Comparison of ENCODE assay signal across 13 cellular contexts in the genomic region with DNA sequence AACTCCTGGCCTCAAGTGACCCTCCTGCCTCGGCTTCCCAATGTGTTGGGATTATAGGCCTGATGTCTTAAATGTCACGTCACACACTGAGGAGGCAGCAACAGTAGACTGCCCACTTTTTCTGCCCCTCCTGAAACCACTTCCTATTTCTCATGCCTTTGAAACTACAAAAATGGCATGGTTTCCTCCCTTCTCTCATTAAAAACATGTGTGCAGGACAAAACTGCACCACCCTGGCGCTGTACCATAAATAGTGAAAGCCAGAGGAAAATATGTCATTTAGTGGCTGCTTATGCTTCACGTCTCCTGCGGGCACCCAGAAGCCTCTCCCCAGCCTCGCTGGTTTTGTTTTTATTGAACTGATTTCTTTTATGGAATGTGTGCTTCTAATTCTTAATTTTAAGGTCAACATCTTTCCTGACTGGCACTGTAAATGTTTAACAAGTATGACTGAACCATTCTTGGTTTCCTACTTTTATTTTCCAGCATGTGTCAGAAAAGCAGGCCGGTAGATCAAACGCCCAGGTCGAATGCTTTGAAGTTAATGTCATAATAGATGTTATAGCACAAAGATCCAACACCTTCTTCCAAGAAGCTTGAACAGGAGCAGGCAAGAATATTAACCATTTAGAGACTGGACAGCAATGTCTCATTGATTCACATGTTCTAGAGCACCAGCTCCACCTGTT. TPM values are rescaled to one million over a fixed set of nuclear protein-coding genes. Genes with fewer than 3 reads are reported as not detected.
DNase-seq lines count a peak whose midpoint lies in the region; ATAC-seq, FAIRE-seq and TF ChIP-seq lines count a peak whose summit lies in the region.
"Had no signal": no experiment of that assay in that cellular context is flagged by ENCODE, and none has a peak within 500 bp of the region (broad histone marks: within the 10 kb centered on the region; RNA-seq: fewer than 3 reads in every experiment).

No MANE protein-coding gene starts in this region.

- no peaks in the 10 kb centered on the region for H3K9me3 Mint-ChIP-seq in activated T-cell treated with anti-CD3 and anti-CD28 coated beads, Interleukin-2, amount 50 U/mL, for 24 hours
- H3K9me3 Mint-ChIP-seq in activated CD4-positive, alpha-beta memory T cell treated with anti-CD3 and anti-CD28 coated beads, Interleukin-2, amount 10 ng/mL, durations not matched to agents 7 days and 5 days = no peaks in the 10 kb centered on the region
- H3K9me3 Mint-ChIP-seq: neural crest cell had no signal

- peaks cover 0 to 13% (median 0%) of the 10 kb centered on the region in 11 experiments; a peak in 3 of 22 replicates for H3K9me3 ChIP-seq in BLaER1 treated with 17β-estradiol and CSF1 and Interleukin-3, amounts not matched to agents 10 nM and 100 nM (replicated peaks in 1 of 11)
- no peaks in the 10 kb centered on the region for H3K9me3 ChIP-seq in MM.1S (replicated peaks; ENCODE audit: insufficient read depth, low read length)
- no peaks in the 10 kb centered on the region for H3K9me3 ChIP-seq in mucosa of descending colon
- H3K9me3 ChIP-seq in small intestine (ENCODE audit: control insufficient read depth, low read depth) = no peaks in the 10 kb centered on the region
- H3K9me3 ChIP-seq in ovary = no peaks in the 10 kb centered on the region

- no peak for TF ChIP-seq POLR2A in ovary (IDR thresholded peaks at IDR 0.05)

- POLR2A ChIA-PET in activated CD4-positive, alpha-beta memory T cell treated with anti-CD3 and anti-CD28 coated beads, Interleukin-2, amount 10 ng/mL, durations not matched to agents 7 days and 5 days (lab: Charles Lee) = no interaction called here

- no peaks in the 10 kb centered on the region for H3F3A ChIP-seq in MM.1S (ENCODE audit: insufficient read depth, low read length)

- 0 out of 22 replicates have a peak overlapping the region, but pooled peaks of 1 of the 11 experiments have one; percentile 17 for H3K9ac ChIP-seq in BLaER1 treated with 17β-estradiol and CSF1 and Interleukin-3, amounts not matched to agents 10 nM and 100 nM
- H3K9ac ChIP-seq in MM.1S (ENCODE audit: low read length) = no peak overlapping the region

- peak overlapping the region; percentile 52 to 75 (median 68) for H3K4me2 ChIP-seq in BLaER1 treated with 17β-estradiol and CSF1 and Interleukin-3, amounts not matched to agents 10 nM and 100 nM
- H3K4me2 ChIP-seq in MM.1S (ENCODE audit: low read depth, low read length) = peak overlapping the region; percentile 3; the same call in 1 of the 2 replicates

- 17 to 42% (median 33%) methylated on average over 9 of the region's 9 CpGs for WGBS in small intestine, 3 donors
- 56 to 58% (median 56%) methylated on average over 9 of the region's 9 CpGs for WGBS in ovary, 3 donors

- no peaks in the 10 kb centered on the region for H3K36me3 ChIP-seq in BLaER1 treated with 17β-estradiol and CSF1 and Interleukin-3, amounts not matched to agents 10 nM and 100 nM
- H3K36me3 ChIP-seq in MM.1S (replicated peaks; ENCODE audit: insufficient read depth, low read length) = no peaks in the 10 kb centered on the region
- no peaks in the 10 kb centered on the region for H3K36me3 ChIP-seq in brain microvascular endothelial cell (replicated peaks)
- H3K36me3 ChIP-seq in mucosa of descending colon (ENCODE audit: low read depth) = no peaks in the 10 kb centered on the region
- H3K36me3 ChIP-seq in small intestine (ENCODE audit: control insufficient read depth in 2 of 2, insufficient read depth in 2 of 2, low read length in 2 of 2) = no peaks in the 10 kb centered on the region
- no peaks in the 10 kb centered on the region for H3K36me3 ChIP-seq in ovary

- in situ Hi-C loops in brain microvascular endothelial cell (cut with HindIII; ENCODE audit: low pct_ligation_motif_present, low sequenced_read_pairs) = no loop called here

- H3K27ac ChIP-seq in BLaER1 treated with 17β-estradiol and CSF1 and Interleukin-3, amounts not matched to agents 10 nM and 100 nM = peak overlapping the region in 3 of 11 experiments; percentile 3 to 38 (median 16); a peak in 3 of 22 replicates
- H3K27ac ChIP-seq in MM.1S (ENCODE audit: low read length) (no peak overlapping the region), brain microvascular endothelial cell (peak overlapping the region; percentile 27), small intestine (ENCODE audit: low read depth in 1 of 2, low read length in 1 of 2) (no peak overlapping the region), ovary (no peak overlapping the region)

- CTCF ChIA-PET in activated CD4-positive, alpha-beta memory T cell treated with anti-CD3 and anti-CD28 coated beads, Interleukin-2, amount 10 ng/mL, durations not matched to agents 7 days and 5 days (lab: Charles Lee) = no interaction called here

- no peak overlapping the region for H3K4me3 Mint-ChIP-seq in activated T-cell treated with anti-CD3 and anti-CD28 coated beads, Interleukin-2, amount 50 U/mL, for 24 hours
- H3K4me3 Mint-ChIP-seq in activated CD4-positive, alpha-beta memory T cell treated with anti-CD3 and anti-CD28 coated beads, Interleukin-2, amount 10 ng/mL, durations not matched to agents 7 days and 5 days = no peak overlapping the region
- H3K4me3 Mint-ChIP-seq: neural crest cell had no signal

- no peaks in the 10 kb centered on the region for H4K20me1 ChIP-seq in BLaER1 treated with 17β-estradiol and CSF1 and Interleukin-3, amounts not matched to agents 10 nM and 100 nM
- H4K20me1 ChIP-seq in MM.1S (ENCODE audit: insufficient read depth, low read length) = no peaks in the 10 kb centered on the region

- no peaks in the 10 kb centered on the region for H3K36me3 Mint-ChIP-seq in activated T-cell treated with anti-CD3 and anti-CD28 coated beads, Interleukin-2, amount 50 U/mL, for 24 hours (ENCODE audit: low read depth)
- H3K36me3 Mint-ChIP-seq in activated CD4-positive, alpha-beta memory T cell treated with anti-CD3 and anti-CD28 coated beads, Interleukin-2, amount 10 ng/mL, durations not matched to agents 7 days and 5 days (ENCODE audit: low read depth) = no peaks in the 10 kb centered on the region

- no peaks in the 10 kb centered on the region for H3K79me2 ChIP-seq in MM.1S (ENCODE audit: low read length)

- H3K4me3 ChIP-seq in BLaER1 treated with 17β-estradiol and CSF1 and Interleukin-3, amounts not matched to agents 10 nM and 100 nM = no peak overlapping the region
- no peak overlapping the region for H3K4me3 ChIP-seq in MM.1S (ENCODE audit: low read length)
- H3K4me3 ChIP-seq in brain microvascular endothelial cell (ENCODE audit: low read depth, low read length) = no peak overlapping the region
- no peak overlapping the region for H3K4me3 ChIP-seq in mucosa of descending colon
- H3K4me3 ChIP-seq in small intestine (ENCODE audit: low read depth in 1 of 2, low read length in 2 of 2) = no peak overlapping the region
- H3K4me3 ChIP-seq in ovary = no peak overlapping the region

- ATAC-seq in mucosa of descending colon = peak; percentile 64

- peaks cover 15 to 32% (median 22%) of the 10 kb centered on the region in 10 experiments for H3K4me1 ChIP-seq in BLaER1 treated with 17β-estradiol and CSF1 and Interleukin-3, amounts not matched to agents 10 nM and 100 nM
- H3K4me1 ChIP-seq in MM.1S (ENCODE audit: low read length) = peaks cover 6% of the 10 kb centered on the region; the same call in 1 of the 2 replicates
- H3K4me1 ChIP-seq in mucosa of descending colon (ENCODE audit: low read depth) = peaks cover 9% of the 10 kb centered on the region
- no peaks in the 10 kb centered on the region for H3K4me1 ChIP-seq in small intestine (ENCODE audit: control insufficient read depth in 2 of 2, insufficient read depth in 1 of 2, low read depth in 1 of 2, low read length in 1 of 2)
- no peaks in the 10 kb centered on the region for H3K4me1 ChIP-seq in ovary (ENCODE audit: insufficient read depth)

- no peak for TF ChIP-seq CTCF in MM.1S (IDR thresholded peaks at IDR 0.05; ENCODE audit: low read length)
- TF ChIP-seq CTCF in brain microvascular endothelial cell (IDR thresholded peaks at IDR 0.05; ENCODE audit: low read depth, low read length, missing control alignments) = no peak
- no peak for TF ChIP-seq CTCF in mucosa of descending colon (IDR thresholded peaks at IDR 0.05)
- no peak for TF ChIP-seq CTCF in ovary (IDR thresholded peaks at IDR 0.05)

- H3K27me3 Mint-ChIP-seq in activated T-cell treated with anti-CD3 and anti-CD28 coated beads, Interleukin-2, amount 50 U/mL, for 24 hours = no peaks in the 10 kb centered on the region
- H3K27me3 Mint-ChIP-seq in activated CD4-positive, alpha-beta memory T cell treated with anti-CD3 and anti-CD28 coated beads, Interleukin-2, amount 10 ng/mL, durations not matched to agents 7 days and 5 days = no peaks in the 10 kb centered on the region

- H3K27ac Mint-ChIP-seq in activated T-cell treated with anti-CD3 and anti-CD28 coated beads, Interleukin-2, amount 50 U/mL, for 24 hours = no peak overlapping the region
- no peak overlapping the region for H3K27ac Mint-ChIP-seq in activated CD4-positive, alpha-beta memory T cell treated with anti-CD3 and anti-CD28 coated beads, Interleukin-2, amount 10 ng/mL, durations not matched to agents 7 days and 5 days

- intact Hi-C loops in mucosa of descending colon (cut with DNase I, micrococcal nuclease) = no loop called here
- intact Hi-C loops in ovary (cut with DNase I) = no loop called here

- H3K27me3 ChIP-seq in BLaER1 treated with 17β-estradiol and CSF1 and Interleukin-3, amounts not matched to agents 10 nM and 100 nM = no peaks in the 10 kb centered on the region
- H3K27me3 ChIP-seq in MM.1S (replicated peaks; ENCODE audit: insufficient read depth, low read length) = no peaks in the 10 kb centered on the region
- H3K27me3 ChIP-seq in brain microvascular endothelial cell (replicated peaks) = no peaks in the 10 kb centered on the region
- no peaks in the 10 kb centered on the region for H3K27me3 ChIP-seq in small intestine (ENCODE audit: control insufficient read depth in 2 of 2, insufficient read depth in 2 of 2, low read length in 2 of 2)
- no peaks in the 10 kb centered on the region for H3K27me3 ChIP-seq in ovary

- H3K4me1 Mint-ChIP-seq in activated T-cell treated with anti-CD3 and anti-CD28 coated beads, Interleukin-2, amount 50 U/mL, for 24 hours (ENCODE audit: low read depth) = peaks cover 8% of the 10 kb centered on the region
- peaks cover 5% of the 10 kb centered on the region for H3K4me1 Mint-ChIP-seq in activated CD4-positive, alpha-beta memory T cell treated with anti-CD3 and anti-CD28 coated beads, Interleukin-2, amount 10 ng/mL, durations not matched to agents 7 days and 5 days
- H3K4me1 Mint-ChIP-seq: neural crest cell had no signal

- no peak for FAIRE-seq in small intestine (lab: Jason Lieb, UNC)

- no peaks in the 10 kb centered on the region for H3K9me2 ChIP-seq in MM.1S (replicated peaks; ENCODE audit: insufficient read depth, low read length)

- DNase-seq in MM.1S (peak; percentile 29), brain microvascular endothelial cell (peak; percentile 70), mucosa of descending colon (peak in 2 of 3 donors; percentile 18 to 68), small intestine (no peak), ovary (no peak)
- DNase-seq in activated T-cell treated with anti-CD3 and anti-CD28 coated beads, Interleukin-2, amount 50 U/mL, for 24 hours = no peak
- DNase-seq in activated CD4-positive, alpha-beta memory T cell treated with anti-CD3 and anti-CD28 coated beads, Interleukin-2, amount 10 ng/mL, durations not matched to agents 7 days and 5 days = no peak
- DNase-seq: activated gamma-delta T cell, glutamatergic neuron, NCI-H2171 had no signal

- H2AFZ ChIP-seq in MM.1S (ENCODE audit: low read length) = no peak overlapping the region

- TF ChIP-seq EP300 in ovary (IDR thresholded peaks at IDR 0.05) = no peak

RNA-seq across cellular contexts. Expression of a gene that starts 59.6 kb away (rescaled TPM):
- total RNA-seq in mucosa of descending colon (under 1 TPM in 1 of 3 donors, not detected in 2; 0.14 TPM), ovary (10 to 100 TPM in 1 of 7 donors, under 1 TPM in 4, not detected in 2; 0.72 to 17.6 (median 0.72) TPM)
- polyA plus RNA-seq in small intestine (not detected), ovary (1 to 10 TPM in 1 of 2 donors, under 1 TPM in 1; 0.04 to 4.4 TPM)
- not detected for total RNA-seq in activated CD4-positive, alpha-beta memory T cell treated with anti-CD3 and anti-CD28 coated beads, Interleukin-2, amount 10 ng/mL, durations not matched to agents 7 days and 5 days
- total RNA-seq: neural crest cell; T-helper 2 cell treated with Interferon-gamma antibody and Interleukin-4, amounts not matched to agents 100 ng/mL and 5 ng/mL, for 36 hours had no signal

Comparison
In these comparisons a context has a peak if more than half of its experiments do, and no peak if none do; other contexts are left out.
1. DNase-seq: peak in MM.1S (single experiment), brain microvascular endothelial cell (single experiment) and mucosa of descending colon (2 of 3); none in small intestine (single experiment), activated T-cell treated with anti-CD3 and anti-CD28 coated beads, Interleukin-2, amount 50 U/mL, for 24 hours (single experiment), ovary (0 of 5) and activated CD4-positive, alpha-beta memory T cell treated with anti-CD3 and anti-CD28 coated beads, Interleukin-2, amount 10 ng/mL, durations not matched to agents 7 days and 5 days (single experiment).